ENCODE assay signal across 1 cellular context in genomic region chrX:107205770-107206696, GRCh38.
TF ChIP-seq lines count a peak whose summit lies in the region.

Gene DNAAF6, plus strand, starts transcription at chrX:107206611. Its CDS starts 6,265 bp downstream, at chrX:107212876.
A gene with protein sequence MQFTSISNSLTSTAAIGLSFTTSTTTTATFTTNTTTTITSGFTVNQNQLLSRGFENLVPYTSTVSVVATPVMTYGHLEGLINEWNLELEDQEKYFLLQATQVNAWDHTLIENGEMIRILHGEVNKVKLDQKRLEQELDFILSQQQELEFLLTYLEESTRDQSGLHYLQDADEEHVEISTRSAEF (minus strand): TSS chrX:107206433. CDS start chrX:107175146, 31,287 bp downstream.

TF ChIP-seq in neural cell, 6 proteins besides CTCF, POLR2A, EP300 and RAD21 (continued from another document):
- TF ChIP-seq REST (IDR thresholded peaks at IDR 0.05; ENCODE audit: borderline replicate concordance), result no peak
- no peak for TF ChIP-seq TAF1 (IDR thresholded peaks at IDR 0.05; ENCODE audit: low read depth)
- TF ChIP-seq MXI1 (conservative IDR thresholded peaks at IDR 0.05; ENCODE audit: poor library complexity, severe bottlenecking), result peak; percentile 73
